24 cellular contexts compared by ENCODE assay signal in genomic region chr10:69346776-69347175, GRCh38.
A peak's percentile ranks its signal among the peaks of the same experiment; 100 is the strongest.
DNase-seq lines count a peak whose midpoint lies in the region; ATAC-seq lines count a peak whose summit lies in the region.
"Had no signal": no experiment of that assay in that cellular context is flagged by ENCODE, and none has a peak within 500 bp of the region (broad histone marks: within the 10 kb centered on the region; RNA-seq: fewer than 3 reads in every experiment).

No MANE protein-coding gene starts in this region.

- H3K4me1 Mint-ChIP-seq in CD4-positive, alpha-beta memory T cell: peaks cover 56 to 91% (median 77%) of the 10 kb centered on the region in 4 donors
- peaks cover 80% of the 10 kb centered on the region for H3K4me1 Mint-ChIP-seq in activated CD4-positive, alpha-beta memory T cell treated with anti-CD3 and anti-CD28 coated beads for 36 hours (ENCODE audit: low read depth)
- H3K4me1 Mint-ChIP-seq in naive B cell: peaks cover 61 to 82% (median 74%) of the 10 kb centered on the region in 3 donors
- H3K4me1 Mint-ChIP-seq in activated T-cell treated with anti-CD3 and anti-CD28 coated beads, Interleukin-2, amount 50 U/mL, for 72 hours (ENCODE audit: low read depth): peaks cover 65% of the 10 kb centered on the region

- H3K36me3 ChIP-seq in BLaER1 treated with 17β-estradiol and CSF1 and Interleukin-3, amounts not matched to agents 10 nM and 100 nM: peaks cover 13 to 83% (median 43%) of the 10 kb centered on the region in 11 experiments; a peak in 21 of 22 replicates
- H3K36me3 ChIP-seq in CD4-positive, alpha-beta memory T cell (ENCODE audit: insufficient read depth, low read length): peaks cover 8% of the 10 kb centered on the region
- H3K36me3 ChIP-seq: colonic mucosa, neural progenitor cell, prostate gland had no signal

- no peak for DNase-seq in CD4-positive, alpha-beta memory T cell
- no peak for DNase-seq in activated CD4-positive, alpha-beta memory T cell treated with anti-CD3 and anti-CD28 coated beads for 36 hours
- DNase-seq in naive B cell (no peak), NCI-H69 (lab: John Stamatoyannopoulos, UW) (no peak)
- no peak for DNase-seq in stimulated activated CD4-positive, alpha-beta T cell treated with anti-CD3 and anti-CD28 coated beads, Interleukin-12 subunit alpha, Interleukin-12 subunit beta, amount 100 ng/mL, for 4 hours
- no peak for DNase-seq in activated T-cell treated with anti-CD3 and anti-CD28 coated beads, Interleukin-2, amount 50 U/mL, for 72 hours
- DNase-seq: activated CD8-positive, alpha-beta T cell treated with anti-CD3 and anti-CD28 coated beads for 36 hours; activated naive CD8-positive, alpha-beta T cell treated with anti-CD3 and anti-CD28 coated beads for 36 hours; activated T-cell treated with anti-CD3 and anti-CD28 coated beads, Interleukin-2, amount 50 U/mL, for 4 hours; Calu3; colonic mucosa; immature natural killer cell; left lung; MG63; NCI-H1694; stimulated activated CD4-positive, alpha-beta T cell treated with anti-CD3 and anti-CD28 coated beads, Interleukin-2, amount 100 ng/mL, for 24 hours; stimulated activated naive CD8-positive, alpha-beta T cell treated with anti-CD3 and anti-CD28 coated beads, Interleukin-15, Interleukin-2, amounts not matched to agents 100 U/mL and 50 U/mL, for 24 hours had no signal

- H3K36me3 Mint-ChIP-seq in CD4-positive, alpha-beta memory T cell: peaks cover 21 to 41% of the 10 kb centered on the region in 2 donors
- H3K36me3 Mint-ChIP-seq in activated CD4-positive, alpha-beta memory T cell treated with anti-CD3 and anti-CD28 coated beads for 36 hours: peaks cover 42% of the 10 kb centered on the region
- no peaks in the 10 kb centered on the region for H3K36me3 Mint-ChIP-seq in naive B cell
- H3K36me3 Mint-ChIP-seq in activated T-cell treated with anti-CD3 and anti-CD28 coated beads, Interleukin-2, amount 50 U/mL, for 72 hours (ENCODE audit: insufficient read depth in 2 of 2): peaks cover 3 to 33% of the 10 kb centered on the region in 2 donors

- peak overlapping the region in 1 of 11 experiments; percentile 10; a peak in 1 of 22 replicates for H3K9ac ChIP-seq in BLaER1 treated with 17β-estradiol and CSF1 and Interleukin-3, amounts not matched to agents 10 nM and 100 nM
- H3K9ac ChIP-seq: neural progenitor cell had no signal

- no peaks in the 10 kb centered on the region for H3K9me3 Mint-ChIP-seq in CD4-positive, alpha-beta memory T cell
- H3K9me3 Mint-ChIP-seq in activated CD4-positive, alpha-beta memory T cell treated with anti-CD3 and anti-CD28 coated beads for 36 hours: no peaks in the 10 kb centered on the region
- H3K9me3 Mint-ChIP-seq in naive B cell: no peaks in the 10 kb centered on the region
- H3K9me3 Mint-ChIP-seq in activated T-cell treated with anti-CD3 and anti-CD28 coated beads, Interleukin-2, amount 50 U/mL, for 72 hours: no peaks in the 10 kb centered on the region
- H3K9me3 Mint-ChIP-seq: activated CD8-positive, alpha-beta T cell treated with anti-CD3 and anti-CD28 coated beads for 36 hours; activated naive CD8-positive, alpha-beta T cell treated with anti-CD3 and anti-CD28 coated beads for 36 hours; activated T-cell treated with anti-CD3 and anti-CD28 coated beads, Interleukin-2, amount 50 U/mL, for 4 hours; brain; immature natural killer cell; neural progenitor cell; type B pancreatic cell had no signal

- H3K4me1 ChIP-seq in BLaER1 treated with 17β-estradiol and CSF1 and Interleukin-3, amounts not matched to agents 10 nM and 100 nM: peaks cover 69 to 91% (median 79%) of the 10 kb centered on the region in 10 experiments
- H3K4me1 ChIP-seq in CD4-positive, alpha-beta memory T cell (ENCODE audit: insufficient read depth, low read length): peaks cover 81% of the 10 kb centered on the region
- H3K4me1 ChIP-seq: SJSA1 had no signal

- POLR2A ChIA-PET in CD4-positive, alpha-beta memory T cell (lab: Charles Lee; ENCODE audit: partially characterized antibody): interaction anchor here (3.4 to 4.2 kb wide), 2 partner anchors 19 to 28 kb away, joined by 26 to 33 read pairs; no protein-coding TSS in a partner anchor
- POLR2A ChIA-PET in activated CD4-positive, alpha-beta memory T cell treated with anti-CD3 and anti-CD28 coated beads for 36 hours (lab: Charles Lee): no interaction called here

- no peaks in the 10 kb centered on the region for H3K27me3 ChIP-seq in BLaER1 treated with 17β-estradiol and CSF1 and Interleukin-3, amounts not matched to agents 10 nM and 100 nM
- no peaks in the 10 kb centered on the region for H3K27me3 ChIP-seq in CD4-positive, alpha-beta memory T cell (ENCODE audit: insufficient read depth, low read length)
- H3K27me3 ChIP-seq: colonic mucosa, left lung, MG63, neural progenitor cell, SJSA1 had no signal

- ATAC-seq in naive B cell (ENCODE audit: low read depth in 2 of 2): no peak
- ATAC-seq in activated T-cell treated with anti-CD3 and anti-CD28 coated beads, Interleukin-2, amount 50 U/mL, for 72 hours (replicated peaks in 1 of 2): no peak
- ATAC-seq in GM19324 (IDR thresholded peaks at IDR 0.05; ENCODE audit: low FRiP score, unreplicated experiment): no peak
- ATAC-seq: activated CD8-positive, alpha-beta T cell treated with anti-CD3 and anti-CD28 coated beads for 36 hours; activated T-cell treated with anti-CD3 and anti-CD28 coated beads, Interleukin-2, amount 50 U/mL, for 4 hours; left lung; stimulated activated naive CD8-positive, alpha-beta T cell treated with anti-CD3 and anti-CD28 coated beads, Interleukin-15, Interleukin-2, amounts not matched to agents 100 U/mL and 50 U/mL, for 24 hours had no signal

- H3K27ac ChIP-seq in BLaER1 treated with 17β-estradiol and CSF1 and Interleukin-3, amounts not matched to agents 10 nM and 100 nM: peak overlapping the region in 7 of 11 experiments; percentile 18 to 80 (median 55); a peak in 9 of 22 replicates
- peak overlapping the region; percentile 57 for H3K27ac ChIP-seq in CD4-positive, alpha-beta memory T cell (ENCODE audit: low read depth, low read length)
- H3K27ac ChIP-seq: colonic mucosa, neural progenitor cell, prostate gland, SJSA1 had no signal

- peak overlapping the region; percentile 24 to 93 (median 79) for H3K27ac Mint-ChIP-seq in CD4-positive, alpha-beta memory T cell
- peak overlapping the region; percentile 11 for H3K27ac Mint-ChIP-seq in activated CD4-positive, alpha-beta memory T cell treated with anti-CD3 and anti-CD28 coated beads for 36 hours
- peak overlapping the region in 5 of 6 donors; percentile 27 to 91 (median 71) for H3K27ac Mint-ChIP-seq in naive B cell
- H3K27ac Mint-ChIP-seq in activated T-cell treated with anti-CD3 and anti-CD28 coated beads, Interleukin-2, amount 50 U/mL, for 72 hours: no peak overlapping the region
- H3K27ac Mint-ChIP-seq: activated CD8-positive, alpha-beta T cell treated with anti-CD3 and anti-CD28 coated beads for 36 hours; immature natural killer cell; neural progenitor cell; type B pancreatic cell had no signal

- no peaks in the 10 kb centered on the region for H3K9me3 ChIP-seq in BLaER1 treated with 17β-estradiol and CSF1 and Interleukin-3, amounts not matched to agents 10 nM and 100 nM (replicated peaks in 1 of 11)
- H3K9me3 ChIP-seq in CD4-positive, alpha-beta memory T cell (ENCODE audit: control insufficient read depth in 1 of 2, low read length in 2 of 2): no peaks in the 10 kb centered on the region
- H3K9me3 ChIP-seq: colonic mucosa, left lung, MG63, prostate gland, SJSA1 had no signal

- H3K27me3 Mint-ChIP-seq in CD4-positive, alpha-beta memory T cell: no peaks in the 10 kb centered on the region
- H3K27me3 Mint-ChIP-seq in activated CD4-positive, alpha-beta memory T cell treated with anti-CD3 and anti-CD28 coated beads for 36 hours: no peaks in the 10 kb centered on the region
- no peaks in the 10 kb centered on the region for H3K27me3 Mint-ChIP-seq in naive B cell
- no peaks in the 10 kb centered on the region for H3K27me3 Mint-ChIP-seq in activated T-cell treated with anti-CD3 and anti-CD28 coated beads, Interleukin-2, amount 50 U/mL, for 72 hours (ENCODE audit: low read depth)
- H3K27me3 Mint-ChIP-seq: activated CD8-positive, alpha-beta T cell treated with anti-CD3 and anti-CD28 coated beads for 36 hours; activated naive CD8-positive, alpha-beta T cell treated with anti-CD3 and anti-CD28 coated beads for 36 hours; type B pancreatic cell had no signal

- peak overlapping the region; percentile 74 to 98 (median 83) for H3K4me2 ChIP-seq in BLaER1 treated with 17β-estradiol and CSF1 and Interleukin-3, amounts not matched to agents 10 nM and 100 nM
- H3K4me2 ChIP-seq: neural progenitor cell had no signal

- H4K20me1 ChIP-seq in BLaER1 treated with 17β-estradiol and CSF1 and Interleukin-3, amounts not matched to agents 10 nM and 100 nM: peaks cover 0 to 84% (median 9%) of the 10 kb centered on the region in 11 experiments; a peak in 9 of 22 replicates

- peak overlapping the region in 2 of 8 donors; percentile 9 to 79 for H3K4me3 Mint-ChIP-seq in CD4-positive, alpha-beta memory T cell
- no peak overlapping the region for H3K4me3 Mint-ChIP-seq in activated CD4-positive, alpha-beta memory T cell treated with anti-CD3 and anti-CD28 coated beads for 36 hours
- peak overlapping the region in 3 of 8 donors; percentile 3 to 29 (median 9) for H3K4me3 Mint-ChIP-seq in naive B cell
- H3K4me3 Mint-ChIP-seq in activated T-cell treated with anti-CD3 and anti-CD28 coated beads, Interleukin-2, amount 50 U/mL, for 72 hours: no peak overlapping the region
- H3K4me3 Mint-ChIP-seq: activated CD8-positive, alpha-beta T cell treated with anti-CD3 and anti-CD28 coated beads for 36 hours; activated naive CD8-positive, alpha-beta T cell treated with anti-CD3 and anti-CD28 coated beads for 36 hours; activated T-cell treated with anti-CD3 and anti-CD28 coated beads, Interleukin-2, amount 50 U/mL, for 4 hours; brain; immature natural killer cell; neural progenitor cell; type B pancreatic cell had no signal

- intact Hi-C loops in CD4-positive, alpha-beta memory T cell (cut with micrococcal nuclease): no loop called here
- intact Hi-C loops in activated CD4-positive, alpha-beta memory T cell treated with anti-CD3 and anti-CD28 coated beads for 36 hours (cut with micrococcal nuclease): no loop called here

- CTCF ChIA-PET in CD4-positive, alpha-beta memory T cell (lab: Charles Lee; ENCODE audit: partially characterized antibody): interaction anchor here (0.8 kb wide), 1 partner anchor 87 kb away, joined by 3 read pairs; no protein-coding TSS in a partner anchor
- CTCF ChIA-PET in activated CD4-positive, alpha-beta memory T cell treated with anti-CD3 and anti-CD28 coated beads for 36 hours (lab: Charles Lee): no interaction called here

- H3K4me3 ChIP-seq in BLaER1 treated with 17β-estradiol and CSF1 and Interleukin-3, amounts not matched to agents 10 nM and 100 nM: peak overlapping the region in 2 of 10 experiments; percentile 10 to 18; a peak in 1 of 20 replicates
- no peak overlapping the region for H3K4me3 ChIP-seq in CD4-positive, alpha-beta memory T cell (ENCODE audit: low read length in 2 of 2)
- H3K4me3 ChIP-seq: colonic mucosa, left lung, MG63, neural progenitor cell, prostate gland, SJSA1 had no signal
